8 cellular contexts compared by ENCODE assay signal in the genomic region with DNA sequence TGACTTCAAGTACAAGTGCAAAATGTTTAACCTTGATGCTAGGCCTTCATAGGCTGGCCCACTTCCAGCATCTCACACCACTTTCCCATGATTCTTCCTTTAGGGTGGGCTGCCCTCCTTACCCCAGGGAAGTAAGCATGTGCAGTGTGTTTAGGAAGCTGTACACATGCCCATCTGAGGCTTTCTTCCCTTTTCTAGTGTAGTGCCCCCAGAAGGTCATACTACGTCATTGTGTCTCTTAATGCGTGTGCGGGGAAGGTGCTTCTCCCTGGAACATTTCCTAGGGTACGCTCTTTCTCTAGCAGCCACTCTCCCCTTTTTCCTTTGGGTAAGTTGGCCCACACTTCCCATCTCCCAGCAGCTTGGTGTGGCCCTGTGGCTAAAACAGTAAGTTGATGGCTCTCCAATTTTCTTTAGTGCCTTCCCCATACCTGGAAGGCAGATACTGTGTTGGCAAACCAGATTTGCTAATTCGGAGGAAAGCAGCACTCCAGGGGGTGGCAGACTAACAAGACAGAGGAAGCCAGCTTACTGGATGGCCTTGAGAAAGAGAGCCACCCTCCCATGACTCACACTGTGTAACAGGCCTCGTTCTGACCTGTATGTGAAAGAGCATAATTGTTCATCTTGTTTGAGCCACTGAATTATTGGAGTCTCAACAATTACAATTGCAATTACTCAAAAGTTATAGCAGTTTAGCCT. TPM values are rescaled to one million over a fixed set of nuclear protein-coding genes. Genes with fewer than 3 reads are reported as not detected.
A peak's percentile ranks its signal among the peaks of the same experiment; 100 is the strongest.
DNase-seq lines count a peak whose midpoint lies in the region; TF ChIP-seq lines count a peak whose summit lies in the region.

No MANE protein-coding gene starts in this region.

- in situ Hi-C loops in astrocyte of the spinal cord (cut with HindIII; ENCODE audit: low sequenced_read_pairs) = no loop called here

- no peaks in the 10 kb centered on the region for H3K9me3 ChIP-seq in MG63

- CTCF ChIA-PET in Calu3 (lab: Charles Lee) = interaction anchor here (0.9 kb wide), 1 partner anchor 11 kb away, joined by 3 read pairs; no protein-coding TSS in a partner anchor
- CTCF ChIA-PET in activated CD4-positive, alpha-beta T cell treated with anti-CD3 and anti-CD28 coated beads, Interleukin-2, amount 10 ng/mL, durations not matched to agents 7 days and 5 days (lab: Charles Lee) = interaction anchor here (0.8 to 1.0 kb wide), 2 partner anchors 21 to 187 kb away, joined by 3 read pairs; no protein-coding TSS in a partner anchor

- H4K5ac ChIP-seq in mesendoderm (ENCODE audit: low read length) = no peak overlapping the region

- H3K27ac ChIP-seq in mesendoderm (ENCODE audit: low read depth, low read length) = peak overlapping the region; percentile 76

- H3K9me3 Mint-ChIP-seq in Calu3 (ENCODE audit: low read depth, unreplicated experiment) = no peaks in the 10 kb centered on the region
- no peaks in the 10 kb centered on the region for H3K9me3 Mint-ChIP-seq in activated CD4-positive, alpha-beta T cell treated with anti-CD3 and anti-CD28 coated beads, Interleukin-2, amount 10 ng/mL, durations not matched to agents 7 days and 5 days

- WGBS in mesendoderm (ENCODE audit: extremely low coverage, insufficient coverage, low lambda C conversion rate) = no CpG with 5 or more reads among the region's 6 CpGs

- no peak overlapping the region for H4K8ac ChIP-seq in mesendoderm (ENCODE audit: low read depth, low read length)

- TF ChIP-seq CTCF in Calu3 (IDR thresholded peaks at IDR 0.05; ENCODE audit: unreplicated experiment) = no peak
- TF ChIP-seq CTCF in astrocyte of the spinal cord (IDR thresholded peaks at IDR 0.05; ENCODE audit: low read depth, low read length) = no peak

- DNase-seq in Calu3 (peak; percentile 70), MG63 (peak; percentile 90), astrocyte of the spinal cord (ENCODE audit: low read depth, low spot score) (peak; percentile 90), mesendoderm (peak; percentile 97), NCI-H345 treated with DMSO at 0.1 percent for 48 hours (lab: John Stamatoyannopoulos, UW; ENCODE audit: unreplicated experiment) (no peak), NCI-H524 (lab: John Stamatoyannopoulos, UW) (no peak)
- no peak for DNase-seq in activated CD4-positive, alpha-beta T cell treated with anti-CD3 and anti-CD28 coated beads for 1 hour
- DNase-seq in activated CD4-positive, alpha-beta T cell treated with anti-CD3 and anti-CD28 coated beads, Interleukin-2, amount 10 ng/mL, durations not matched to agents 7 days and 5 days = no peak

- H3K4me1 Mint-ChIP-seq in Calu3 (ENCODE audit: low read depth, unreplicated experiment) = peaks cover 19% of the 10 kb centered on the region
- H3K4me1 Mint-ChIP-seq in activated CD4-positive, alpha-beta T cell treated with anti-CD3 and anti-CD28 coated beads, Interleukin-2, amount 10 ng/mL, durations not matched to agents 7 days and 5 days = peaks cover 4% of the 10 kb centered on the region

- H2AK5ac ChIP-seq in mesendoderm (ENCODE audit: low read length) = peak overlapping the region; percentile 1

- no TSS peak for BruUV-seq in Calu3 (replicated peaks; lab: Mats Ljungman, UMichigan)

- H3K27ac Mint-ChIP-seq in Calu3 (ENCODE audit: unreplicated experiment) = peak overlapping the region; percentile 94
- no peak overlapping the region for H3K27ac Mint-ChIP-seq in activated CD4-positive, alpha-beta T cell treated with anti-CD3 and anti-CD28 coated beads, Interleukin-2, amount 10 ng/mL, durations not matched to agents 7 days and 5 days

- H2BK15ac ChIP-seq in mesendoderm (replicated peaks; ENCODE audit: low read depth) = no peak overlapping the region

- peak overlapping the region; percentile 70 for H2BK5ac ChIP-seq in mesendoderm (ENCODE audit: low read length)

- H3K27me3 ChIP-seq in MG63 (no peaks in the 10 kb centered on the region), mesendoderm (ENCODE audit: insufficient read depth, low read length, poor library complexity) (no peaks in the 10 kb centered on the region)

- peaks cover 9% of the 10 kb centered on the region for H3K4me1 ChIP-seq in mesendoderm (ENCODE audit: control insufficient read depth, low read depth, low read length)

- no peak overlapping the region for H2BK120ac ChIP-seq in mesendoderm (ENCODE audit: low read depth, low read length)

- peak overlapping the region; percentile 91 for H3K18ac ChIP-seq in mesendoderm (ENCODE audit: low read length)

- no peaks in the 10 kb centered on the region for H3K79me2 ChIP-seq in mesendoderm (ENCODE audit: control insufficient read depth, insufficient read depth, low read length)

- H3K4me2 ChIP-seq in mesendoderm (ENCODE audit: low read length) = no peak overlapping the region

- POLR2A ChIA-PET in activated CD4-positive, alpha-beta T cell treated with anti-CD3 and anti-CD28 coated beads, Interleukin-2, amount 10 ng/mL, durations not matched to agents 7 days and 5 days (lab: Charles Lee) = no interaction called here

- H3K4me3 ChIP-seq in MG63 (no peak overlapping the region), astrocyte of the spinal cord (ENCODE audit: low read depth, low read length) (no peak overlapping the region), mesendoderm (ENCODE audit: low read length) (no peak overlapping the region)

- no peaks in the 10 kb centered on the region for H3K79me1 ChIP-seq in mesendoderm (ENCODE audit: low read length)

- peak overlapping the region; percentile 6 for H3K9ac ChIP-seq in mesendoderm (ENCODE audit: low read length)

- no peak overlapping the region for H3K23ac ChIP-seq in mesendoderm (ENCODE audit: low read length)

- H3K4ac ChIP-seq in mesendoderm (ENCODE audit: low read depth, low read length) = peak overlapping the region; percentile 46

- H3K36me3 Mint-ChIP-seq in Calu3 (ENCODE audit: insufficient read depth, unreplicated experiment) = peaks cover 6% of the 10 kb centered on the region
- H3K36me3 Mint-ChIP-seq in activated CD4-positive, alpha-beta T cell treated with anti-CD3 and anti-CD28 coated beads, Interleukin-2, amount 10 ng/mL, durations not matched to agents 7 days and 5 days (ENCODE audit: low read depth) = no peaks in the 10 kb centered on the region

- H3K56ac ChIP-seq in mesendoderm (ENCODE audit: low read length) = peak overlapping the region; percentile 82

- H3K27me3 Mint-ChIP-seq in Calu3 (ENCODE audit: unreplicated experiment) = no peaks in the 10 kb centered on the region
- H3K27me3 Mint-ChIP-seq in activated CD4-positive, alpha-beta T cell treated with anti-CD3 and anti-CD28 coated beads, Interleukin-2, amount 10 ng/mL, durations not matched to agents 7 days and 5 days = peaks cover 9% of the 10 kb centered on the region

- H3K36me3 ChIP-seq in MG63 (no peaks in the 10 kb centered on the region), mesendoderm (ENCODE audit: control insufficient read depth, insufficient read depth, low read length) (no peaks in the 10 kb centered on the region)

- H3K4me3 Mint-ChIP-seq in Calu3 (ENCODE audit: low read depth, unreplicated experiment) = no peak overlapping the region
- no peak overlapping the region for H3K4me3 Mint-ChIP-seq in activated CD4-positive, alpha-beta T cell treated with anti-CD3 and anti-CD28 coated beads, Interleukin-2, amount 10 ng/mL, durations not matched to agents 7 days and 5 days

- intact Hi-C loops in Calu3 (cut with micrococcal nuclease; ENCODE audit: unreplicated experiment) = no loop called here

RNA-seq across cellular contexts. Expression of gene SULT6B1, which starts 1.1 kb away (rescaled TPM):
- total RNA-seq in Calu3 (2022) = not detected in 2 replicates
- total RNA-seq in MG63 (2014; rRNA removed; shearing (Covaris generic); ENCODE audit: low replicate concordance) = not detected in 2 replicates
- polyA plus RNA-seq in mesendoderm (2013, experiment 1 of 2) = not detected
- polyA plus RNA-seq in mesendoderm (2013, experiment 2 of 2) = 0.04 TPM
- not detected for total RNA-seq in activated CD4-positive, alpha-beta T cell treated with anti-CD3 and anti-CD28 coated beads, Interleukin-2, amount 10 ng/mL, durations not matched to agents 7 days and 5 days

RNA-seq across cellular contexts. Expression of gene CEBPZOS, which starts 6.7 kb away (rescaled TPM):
- total RNA-seq in Calu3 (2022) = 37.6 and 40.7 TPM in 2 replicates
- 9.1 and 13.3 TPM in 2 replicates for total RNA-seq in MG63 (2014; rRNA removed; shearing (Covaris generic); ENCODE audit: low replicate concordance)
- polyA plus RNA-seq in mesendoderm (2013, experiment 1 of 2) = 23.4 TPM
- 21.8 TPM for polyA plus RNA-seq in mesendoderm (2013, experiment 2 of 2)
- total RNA-seq in activated CD4-positive, alpha-beta T cell treated with anti-CD3 and anti-CD28 coated beads, Interleukin-2, amount 10 ng/mL, durations not matched to agents 7 days and 5 days = 10 to 100 TPM; 37.5 to 38.5 TPM

RNA-seq across cellular contexts. Expression of gene EIF2AK2, which starts 32.8 kb away (rescaled TPM):
- 91.2 and 121 TPM in 2 replicates for total RNA-seq in Calu3 (2022)
- 17.8 and 27.8 TPM in 2 replicates for total RNA-seq in MG63 (2014; rRNA removed; shearing (Covaris generic); ENCODE audit: low replicate concordance)
- polyA plus RNA-seq in mesendoderm (2013, experiment 1 of 2) = 28.3 TPM
- polyA plus RNA-seq in mesendoderm (2013, experiment 2 of 2) = 27.0 TPM
- total RNA-seq in activated CD4-positive, alpha-beta T cell treated with anti-CD3 and anti-CD28 coated beads, Interleukin-2, amount 10 ng/mL, durations not matched to agents 7 days and 5 days = 100 to 1,000 TPM; 119 to 129 TPM

RNA-seq across cellular contexts. Expression of gene CEBPZ, which starts 41.8 kb away (rescaled TPM):
- 60.7 and 64.9 TPM in 2 replicates for total RNA-seq in Calu3 (2022)
- total RNA-seq in MG63 (2014; rRNA removed; shearing (Covaris generic); ENCODE audit: low replicate concordance) = 35.0 and 47.0 TPM in 2 replicates
- polyA plus RNA-seq in mesendoderm (2013, experiment 1 of 2) = 101 TPM
- 105 TPM for polyA plus RNA-seq in mesendoderm (2013, experiment 2 of 2)
- total RNA-seq in activated CD4-positive, alpha-beta T cell treated with anti-CD3 and anti-CD28 coated beads, Interleukin-2, amount 10 ng/mL, durations not matched to agents 7 days and 5 days = 10 to 100 TPM; 53.5 to 56.9 TPM

RNA-seq across cellular contexts. Expression of gene NDUFAF7, which starts 41.9 kb away (rescaled TPM):
- 20.4 and 22.3 TPM in 2 replicates for total RNA-seq in Calu3 (2022)
- total RNA-seq in MG63 (2014; rRNA removed; shearing (Covaris generic); ENCODE audit: low replicate concordance) = 15.8 and 27.8 TPM in 2 replicates
- polyA plus RNA-seq in mesendoderm (2013, experiment 1 of 2) = 14.8 TPM
- polyA plus RNA-seq in mesendoderm (2013, experiment 2 of 2) = 14.3 TPM
- 10 to 100 TPM; 17.9 to 21.7 TPM for total RNA-seq in activated CD4-positive, alpha-beta T cell treated with anti-CD3 and anti-CD28 coated beads, Interleukin-2, amount 10 ng/mL, durations not matched to agents 7 days and 5 days

Comparison
In these comparisons a context has a peak if more than half of its experiments do, and no peak if none do; other contexts are left out.
1. DNase-seq: peak in Calu3 (single experiment), MG63 (single experiment), astrocyte of the spinal cord (single experiment) and mesendoderm (single experiment); none in NCI-H345 treated with DMSO at 0.1 percent for 48 hours (single experiment), activated CD4-positive, alpha-beta T cell treated with anti-CD3 and anti-CD28 coated beads for 1 hour (single experiment), activated CD4-positive, alpha-beta T cell treated with anti-CD3 and anti-CD28 coated beads, Interleukin-2, amount 10 ng/mL, durations not matched to agents 7 days and 5 days (single experiment) and NCI-H524 (0 of 2).